In the genomic region with DNA sequence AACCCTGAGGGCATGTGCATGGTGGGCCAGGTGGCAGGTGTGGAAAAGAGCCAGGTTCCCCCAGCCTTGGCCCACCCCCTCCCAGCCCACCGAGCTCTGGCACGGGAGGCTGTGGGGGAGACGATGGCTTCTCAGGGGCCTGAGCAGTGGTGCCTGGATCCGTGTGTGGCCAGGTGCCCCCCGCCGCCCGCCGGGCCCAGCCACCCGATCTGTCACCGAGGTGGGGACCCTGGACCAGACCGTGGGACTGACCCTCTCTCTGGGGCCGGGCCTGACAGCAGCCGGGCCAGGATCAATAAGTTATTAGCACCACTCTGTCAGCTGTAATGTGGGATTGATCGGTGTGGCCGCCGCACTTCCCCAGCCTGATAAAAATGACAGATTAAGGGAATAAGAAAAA, we compare ENCODE assay signal across 25 cellular contexts. TPM values are rescaled to one million over a fixed set of nuclear protein-coding genes. Genes with fewer than 3 reads are reported as not detected.
"Had no signal": no experiment of that assay in that cellular context is flagged by ENCODE, and none has a peak within 500 bp of the region (broad histone marks: within the 10 kb centered on the region; RNA-seq: fewer than 3 reads in every experiment).

No MANE protein-coding gene starts in this region.

- ATAC-seq: activated CD4-positive, CD25-positive, alpha-beta regulatory T cell treated with anti-CD3 and anti-CD28 coated beads, Interleukin-2, amount 50 U/mL, for 24 hours; stimulated activated naive CD8-positive, alpha-beta T cell treated with anti-CD3 and anti-CD28 coated beads, Interleukin-15, Interleukin-2, amounts not matched to agents 100 U/mL and 50 U/mL, for 24 hours had no signal

- H3K27ac ChIP-seq: ascending aorta, left ventricle myocardium inferior, skin epidermis, testis, transverse colon, WERI-Rb-1 had no signal

- H3K36me3 Mint-ChIP-seq: activated naive CD8-positive, alpha-beta T cell treated with anti-CD3 and anti-CD28 coated beads for 36 hours; naive B cell had no signal

- H3K9me3 Mint-ChIP-seq: activated naive CD4-positive, alpha-beta T cell treated with anti-CD3 and anti-CD28 coated beads for 36 hours; activated naive CD8-positive, alpha-beta T cell treated with anti-CD3 and anti-CD28 coated beads for 36 hours; naive B cell had no signal

- H3K36me3 ChIP-seq: adrenal gland, ascending aorta, left ventricle myocardium inferior, transverse colon had no signal

- H3K27me3 ChIP-seq: testis had no signal

- H3K4me3 ChIP-seq: adrenal gland, ascending aorta, left ventricle myocardium inferior, skin epidermis, testis, transverse colon had no signal

- DNase-seq: activated CD4-positive, alpha-beta T cell treated with anti-CD3 and anti-CD28 coated beads for 48 hours; activated CD8-positive, alpha-beta memory T cell treated with anti-CD3 and anti-CD28 coated beads for 24 hours; activated effector memory CD4-positive, alpha-beta T cell treated with Interleukin-2 at 50 U/mL for 16 hours; activated naive CD4-positive, alpha-beta T cell treated with anti-CD3 and anti-CD28 coated beads for 36 hours; activated naive CD8-positive, alpha-beta T cell treated with anti-CD3 and anti-CD28 coated beads for 36 hours; central memory CD4-positive, alpha-beta T cell; left ventricle myocardium inferior; naive B cell; posterior cingulate gyrus; stimulated activated CD4-positive, alpha-beta T cell treated with anti-CD3 and anti-CD28 coated beads, Interleukin-12 subunit alpha, Interleukin-12 subunit beta, amount 100 ng/mL, for 4 hours; stimulated activated CD4-positive, alpha-beta T cell treated with anti-CD3 and anti-CD28 coated beads, Interleukin-4, amount 100 ng/mL, for 1 hour; stimulated activated naive CD8-positive, alpha-beta T cell treated with anti-CD3 and anti-CD28 coated beads, Interleukin-15, Interleukin-2, amounts not matched to agents 100 U/mL and 50 U/mL, for 24 hours had no signal

- H3K9me3 ChIP-seq: adrenal gland, ascending aorta, left ventricle myocardium inferior, testis, transverse colon had no signal

- H3K4me3 Mint-ChIP-seq: activated naive CD4-positive, alpha-beta T cell treated with anti-CD3 and anti-CD28 coated beads for 36 hours; activated naive CD8-positive, alpha-beta T cell treated with anti-CD3 and anti-CD28 coated beads for 36 hours had no signal

- H3K27ac Mint-ChIP-seq: activated naive CD4-positive, alpha-beta T cell treated with anti-CD3 and anti-CD28 coated beads for 36 hours; activated naive CD8-positive, alpha-beta T cell treated with anti-CD3 and anti-CD28 coated beads for 36 hours had no signal

- FAIRE-seq: endothelial cell of umbilical vein, urothelium cell line had no signal

RNA-seq across cellular contexts. Expression of gene SAMD11, which starts 13.8 kb away (rescaled TPM):
- total RNA-seq: activated naive CD4-positive, alpha-beta T cell treated with anti-CD3 and anti-CD28 coated beads for 36 hours; activated naive CD8-positive, alpha-beta T cell treated with anti-CD3 and anti-CD28 coated beads for 36 hours; endothelial cell of umbilical vein; lung microvascular endothelial cell; T-helper 1 cell treated with Interleukin-12 subunit alpha and Interleukin-12 subunit beta and Interleukin-4 antibody, amounts not matched to agents 30 ng/mL and 1 ng/mL, for 36 hours had no signal
- polyA plus RNA-seq: endothelial cell of umbilical vein had no signal

RNA-seq across cellular contexts. Expression of gene PLEKHN1, which starts 28.8 kb away (rescaled TPM):
- total RNA-seq: ascending aorta, left ventricle myocardium inferior had no signal

RNA-seq across cellular contexts. Expression of gene PERM1, which starts 44.4 kb away (rescaled TPM):
- total RNA-seq: activated naive CD4-positive, alpha-beta T cell treated with anti-CD3 and anti-CD28 coated beads for 36 hours; activated naive CD8-positive, alpha-beta T cell treated with anti-CD3 and anti-CD28 coated beads for 36 hours; ascending aorta; endothelial cell of umbilical vein; lung microvascular endothelial cell; osteoblast; sciatic nerve; T-helper 1 cell treated with Interleukin-12 subunit alpha and Interleukin-12 subunit beta and Interleukin-4 antibody, amounts not matched to agents 30 ng/mL and 1 ng/mL, for 36 hours had no signal
- polyA plus RNA-seq: endothelial cell of umbilical vein had no signal
